ENCODE assay signal across 26 cellular contexts in genomic region chr6:108616973-108617372, GRCh38. TPM values are rescaled to one million over a fixed set of nuclear protein-coding genes. Genes with fewer than 3 reads are reported as not detected.
DNase-seq lines count a peak whose midpoint lies in the region; ATAC-seq and TF ChIP-seq lines count a peak whose summit lies in the region.
"Had no signal": no experiment of that assay in that cellular context is flagged by ENCODE, and none has a peak within 500 bp of the region (broad histone marks: within the 10 kb centered on the region; RNA-seq: fewer than 3 reads in every experiment).

No MANE protein-coding gene starts in this region.

- H3K4me3 Mint-ChIP-seq in natural killer cell treated with Interleukin-12 subunit alpha and Interleukin-12 subunit beta and Interleukin-15 and Interleukin-18, amount 100 ng/mL, for 72 hours: no peak overlapping the region
- H3K4me3 Mint-ChIP-seq: activated naive CD8-positive, alpha-beta T cell treated with anti-CD3 and anti-CD28 coated beads, Interleukin-2, amount 10 ng/mL, durations not matched to agents 7 days and 5 days; H9; memory B cell; naive B cell; stimulated activated naive CD8-positive, alpha-beta T cell treated with anti-CD3 and anti-CD28 coated beads, Interleukin-15, amount 100 ng/mL, for 72 hours had no signal

- H3K27ac ChIP-seq in left ventricle myocardium inferior (replicated peaks) (peak overlapping the region; percentile 25), uterus (peak overlapping the region; percentile 61 to 65)
- H3K27ac ChIP-seq: A549, brain microvascular endothelial cell, C4-2B, SJSA1, skin epidermis had no signal

- TF ChIP-seq CTCF in left ventricle myocardium inferior (IDR thresholded peaks at IDR 0.05; ENCODE audit: borderline replicate concordance) (no peak), fibroblast of the aortic adventitia (IDR thresholded peaks at IDR 0.05; ENCODE audit: insufficient read depth, low read length) (no peak), uterus (IDR thresholded peaks at IDR 0.05) (peak in 1 of 4 experiments; percentile 5)

- ATAC-seq in Right ventricle myocardium inferior (no peak), GM18858 (IDR thresholded peaks at IDR 0.05; ENCODE audit: unreplicated experiment) (no peak)
- no peak for ATAC-seq in natural killer cell treated with Interleukin-12 subunit alpha and Interleukin-12 subunit beta and Interleukin-15 and Interleukin-18, amount 100 ng/mL, for 72 hours
- ATAC-seq: A549; stimulated activated naive CD8-positive, alpha-beta T cell treated with anti-CD3 and anti-CD28 coated beads, Interleukin-15, amount 100 ng/mL, for 72 hours had no signal

- no peaks in the 10 kb centered on the region for H3K27me3 ChIP-seq in left ventricle myocardium inferior (ENCODE audit: low read depth)
- no peaks in the 10 kb centered on the region for H3K27me3 ChIP-seq in uterus
- H3K27me3 ChIP-seq: brain microvascular endothelial cell, SJSA1 had no signal

- no peak for DNase-seq in left ventricle myocardium inferior
- no peak for DNase-seq in Right ventricle myocardium inferior (ENCODE audit: missing footprints)
- peak; percentile 66 for DNase-seq in NOMO-1 treated with DMSO at 0.1 percent for 48 hours (lab: John Stamatoyannopoulos, UW; ENCODE audit: unreplicated experiment)
- peak; percentile 24 for DNase-seq in fibroblast of the aortic adventitia (ENCODE audit: low read depth)
- no peak for DNase-seq in uterus
- DNase-seq in natural killer cell treated with Interleukin-12 subunit alpha and Interleukin-12 subunit beta and Interleukin-15 and Interleukin-18, amount 100 ng/mL, for 72 hours (ENCODE audit: low spot score): no peak
- DNase-seq in NCI-H2107 treated with DMSO at 0.1 percent for 48 hours (lab: John Stamatoyannopoulos, UW; ENCODE audit: unreplicated experiment): no peak
- DNase-seq: activated CD4-positive, alpha-beta T cell treated with anti-CD3 and anti-CD28 coated beads for 1 hour; activated naive CD8-positive, alpha-beta T cell treated with anti-CD3 and anti-CD28 coated beads, Interleukin-2, amount 10 ng/mL, durations not matched to agents 7 days and 5 days; brain microvascular endothelial cell; H9; hypothalamus; islet precursor cell; naive B cell; NCI-H1048; NCI-H1930; posterior cingulate gyrus; stimulated activated CD4-positive, alpha-beta T cell treated with anti-CD3 and anti-CD28 coated beads, Interleukin-2, amount 100 ng/mL, for 48 hours; stimulated activated naive CD8-positive, alpha-beta T cell treated with anti-CD3 and anti-CD28 coated beads, Interleukin-15, amount 100 ng/mL, for 72 hours; T-helper 9 cell had no signal

- H3K9me3 ChIP-seq in left ventricle myocardium inferior (replicated peaks): peaks cover 11% of the 10 kb centered on the region
- H3K9me3 ChIP-seq in uterus: peaks cover 0 to 6% of the 10 kb centered on the region in 2 donors
- H3K9me3 ChIP-seq: SJSA1 had no signal

- peaks cover 7% of the 10 kb centered on the region for H3K36me3 Mint-ChIP-seq in natural killer cell treated with Interleukin-12 subunit alpha and Interleukin-12 subunit beta and Interleukin-15 and Interleukin-18, amount 100 ng/mL, for 72 hours

- H3K36me3 ChIP-seq in left ventricle myocardium inferior (peaks cover 7% of the 10 kb centered on the region), uterus (no peaks in the 10 kb centered on the region)
- H3K36me3 ChIP-seq: brain microvascular endothelial cell, SJSA1 had no signal

- H3K27ac Mint-ChIP-seq in natural killer cell treated with Interleukin-12 subunit alpha and Interleukin-12 subunit beta and Interleukin-15 and Interleukin-18, amount 100 ng/mL, for 72 hours: no peak overlapping the region
- H3K27ac Mint-ChIP-seq: activated naive CD8-positive, alpha-beta T cell treated with anti-CD3 and anti-CD28 coated beads, Interleukin-2, amount 10 ng/mL, durations not matched to agents 7 days and 5 days; H9; memory B cell; naive B cell; stimulated activated naive CD8-positive, alpha-beta T cell treated with anti-CD3 and anti-CD28 coated beads, Interleukin-15, amount 100 ng/mL, for 72 hours had no signal

- TF ChIP-seq POLR2A in uterus (IDR thresholded peaks at IDR 0.05): no peak

- H3K4me3 ChIP-seq in left ventricle myocardium inferior: no peak overlapping the region
- no peak overlapping the region for H3K4me3 ChIP-seq in fibroblast of the aortic adventitia (ENCODE audit: low read depth, low read length)
- no peak overlapping the region for H3K4me3 ChIP-seq in uterus
- H3K4me3 ChIP-seq: A549, SJSA1, skin epidermis had no signal

- peaks cover 45 to 63% of the 10 kb centered on the region in 2 donors for H3K4me1 Mint-ChIP-seq in natural killer cell treated with Interleukin-12 subunit alpha and Interleukin-12 subunit beta and Interleukin-15 and Interleukin-18, amount 100 ng/mL, for 72 hours (ENCODE audit: low read depth in 2 of 2)

- no peaks in the 10 kb centered on the region for H3K9me3 Mint-ChIP-seq in natural killer cell treated with Interleukin-12 subunit alpha and Interleukin-12 subunit beta and Interleukin-15 and Interleukin-18, amount 100 ng/mL, for 72 hours

- H3K4me1 ChIP-seq in left ventricle myocardium inferior (peaks cover 91% of the 10 kb centered on the region), uterus (peaks cover 6 to 10% of the 10 kb centered on the region in 2 donors)

- no peaks in the 10 kb centered on the region for H3K27me3 Mint-ChIP-seq in natural killer cell treated with Interleukin-12 subunit alpha and Interleukin-12 subunit beta and Interleukin-15 and Interleukin-18, amount 100 ng/mL, for 72 hours
- H3K27me3 Mint-ChIP-seq: memory B cell; naive B cell; stimulated activated naive CD8-positive, alpha-beta T cell treated with anti-CD3 and anti-CD28 coated beads, Interleukin-15, amount 100 ng/mL, for 72 hours had no signal

- intact Hi-C loops in left ventricle myocardium inferior (cut with micrococcal nuclease): no loop called here
- intact Hi-C loops in Right ventricle myocardium inferior (cut with DNase I): no loop called here
- intact Hi-C loops in uterus (cut with DNase I; ENCODE audit: low total_unique reads): no loop called here

RNA-seq across cellular contexts. Expression of gene FOXO3, which starts 56.3 kb away (rescaled TPM):
- total RNA-seq in left ventricle myocardium inferior: 34.8 TPM
- total RNA-seq in Right ventricle myocardium inferior: 32.3 TPM
- 49.3 and 54.5 TPM in 2 replicates for total RNA-seq in fibroblast of the aortic adventitia (ENCODE audit: low replicate concordance)
- 10 to 100 TPM; 52.3 to 71.2 (median 61.3) TPM for total RNA-seq in uterus
- total RNA-seq in natural killer cell treated with Interleukin-12 subunit alpha and Interleukin-12 subunit beta and Interleukin-15 and Interleukin-18, amount 100 ng/mL, for 72 hours: 10 to 100 TPM; 17.8 to 20.6 TPM

Comparison
In these comparisons a context has a peak if more than half of its experiments do, and no peak if none do; other contexts are left out.
1. DNase-seq: peak in NOMO-1 treated with DMSO at 0.1 percent for 48 hours (single experiment) and fibroblast of the aortic adventitia (single experiment); none in left ventricle myocardium inferior (single experiment), Right ventricle myocardium inferior (single experiment), uterus (0 of 2), natural killer cell treated with Interleukin-12 subunit alpha and Interleukin-12 subunit beta and Interleukin-15 and Interleukin-18, amount 100 ng/mL, for 72 hours (single experiment) and NCI-H2107 treated with DMSO at 0.1 percent for 48 hours (single experiment).